10 cellular contexts compared by ENCODE assay signal in the genomic region with DNA sequence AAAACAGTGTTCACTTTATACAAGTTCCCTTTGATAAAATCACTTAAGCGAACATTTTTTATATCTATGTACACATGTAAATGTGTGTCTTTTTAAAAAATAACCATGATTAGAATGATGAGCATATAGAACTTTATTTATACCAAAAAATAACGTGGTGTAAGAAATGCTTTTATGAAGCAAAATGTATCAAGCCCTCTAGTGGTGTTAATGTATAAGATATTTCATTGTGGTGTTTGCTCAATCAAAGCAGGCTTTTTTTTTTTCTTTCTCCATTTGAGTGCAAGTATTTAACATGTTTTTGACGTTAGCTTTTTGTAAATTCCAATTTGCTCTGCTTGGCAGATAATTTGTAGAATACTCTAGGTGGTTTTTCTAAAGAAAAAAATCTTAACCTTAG.
DNase-seq lines count a peak whose midpoint lies in the region; ATAC-seq, FAIRE-seq and TF ChIP-seq lines count a peak whose summit lies in the region.
"Had no signal": no experiment of that assay in that cellular context is flagged by ENCODE, and none has a peak within 500 bp of the region (broad histone marks: within the 10 kb centered on the region; RNA-seq: fewer than 3 reads in every experiment).

No MANE protein-coding gene starts in this region.

- no peaks in the 10 kb centered on the region for H3K27me3 Mint-ChIP-seq in T-helper 2 cell treated with Interferon-gamma antibody and Interleukin-4, amounts not matched to agents 5 μg/mL and 100 μg/mL, for 36 hours (ENCODE audit: low read depth)

- no peak for TF ChIP-seq CTCF in kidney (IDR thresholded peaks at IDR 0.05; ENCODE audit: borderline replicate concordance, extremely low read depth, insufficient read depth)

- H3K36me3 ChIP-seq in kidney (ENCODE audit: control insufficient read depth in 1 of 2, insufficient read depth in 2 of 2, low read length in 2 of 2): no peaks in the 10 kb centered on the region

- no peak for ATAC-seq in HG02759 (IDR thresholded peaks at IDR 0.05; ENCODE audit: unreplicated experiment)
- ATAC-seq: left cardiac atrium had no signal

- FAIRE-seq in kidney (lab: Jason Lieb, UNC): peak; percentile 25

- H3K9ac ChIP-seq in kidney (ENCODE audit: low read length in 2 of 2): no peak overlapping the region

- DNase-seq in D341Med (ENCODE audit: low spot score) (peak; percentile 12), SKM-1 (lab: John Stamatoyannopoulos, UW; ENCODE audit: unreplicated experiment) (peak; percentile 2), kidney (no peak), nucleus accumbens (lab: John Stamatoyannopoulos, UW) (no peak)
- DNase-seq in Jurkat, Clone E6-1 (ENCODE audit: low read depth, low spot score): peak; percentile 16
- DNase-seq in activated CD8-positive, alpha-beta memory T cell treated with anti-CD3 and anti-CD28 coated beads for 24 hours: no peak
- DNase-seq in T-helper 2 cell treated with Interferon-gamma antibody and Interleukin-4, amounts not matched to agents 5 μg/mL and 100 μg/mL, for 36 hours (ENCODE audit: low spot score): no peak
- DNase-seq: effector CD4-positive, alpha-beta T cell; left cardiac atrium had no signal

- H3K27ac ChIP-seq in kidney (ENCODE audit: low read depth in 2 of 2, low read length in 2 of 2): no peak overlapping the region

- H3K9me3 Mint-ChIP-seq in T-helper 2 cell treated with Interferon-gamma antibody and Interleukin-4, amounts not matched to agents 5 μg/mL and 100 μg/mL, for 36 hours: peaks cover 4% of the 10 kb centered on the region

- no peaks in the 10 kb centered on the region for H3K9me3 ChIP-seq in kidney (ENCODE audit: control insufficient read depth in 1 of 2, low read length in 2 of 2)

- intact Hi-C loops in kidney (cut with DNase I): no loop called here

- H3K4me3 ChIP-seq in Jurkat, Clone E6-1 (ENCODE audit: low read length): no peak overlapping the region
- H3K4me3 ChIP-seq in kidney (ENCODE audit: low read length in 2 of 2): no peak overlapping the region

- no peak overlapping the region for H3K4me3 Mint-ChIP-seq in T-helper 2 cell treated with Interferon-gamma antibody and Interleukin-4, amounts not matched to agents 5 μg/mL and 100 μg/mL, for 36 hours

- no peaks in the 10 kb centered on the region for H3K4me1 ChIP-seq in kidney (ENCODE audit: control insufficient read depth in 1 of 2, insufficient read depth in 1 of 2, low read depth in 1 of 2, low read length in 2 of 2)

- H3K36me3 Mint-ChIP-seq in T-helper 2 cell treated with Interferon-gamma antibody and Interleukin-4, amounts not matched to agents 5 μg/mL and 100 μg/mL, for 36 hours (ENCODE audit: low read depth): no peaks in the 10 kb centered on the region

- no peaks in the 10 kb centered on the region for H3K4me1 Mint-ChIP-seq in T-helper 2 cell treated with Interferon-gamma antibody and Interleukin-4, amounts not matched to agents 5 μg/mL and 100 μg/mL, for 36 hours (ENCODE audit: low read depth)

- H3K27ac Mint-ChIP-seq in T-helper 2 cell treated with Interferon-gamma antibody and Interleukin-4, amounts not matched to agents 5 μg/mL and 100 μg/mL, for 36 hours: no peak overlapping the region

Comparison
In these comparisons a context has a peak if more than half of its experiments do, and no peak if none do; other contexts are left out.
1. DNase-seq: peak in D341Med (single experiment), Jurkat, Clone E6-1 (single experiment) and SKM-1 (single experiment); none in kidney (single experiment), activated CD8-positive, alpha-beta memory T cell treated with anti-CD3 and anti-CD28 coated beads for 24 hours (single experiment), nucleus accumbens (0 of 56) and T-helper 2 cell treated with Interferon-gamma antibody and Interleukin-4, amounts not matched to agents 5 μg/mL and 100 μg/mL, for 36 hours (single experiment).